Comparison of ENCODE assay signal across 13 cellular contexts in genomic region chr15:67097424-67097823, GRCh38. TPM values are rescaled to one million over a fixed set of nuclear protein-coding genes. Genes with fewer than 3 reads are reported as not detected.
DNase-seq lines count a peak whose midpoint lies in the region; ATAC-seq and TF ChIP-seq lines count a peak whose summit lies in the region.
"Had no signal": no experiment of that assay in that cellular context is flagged by ENCODE, and none has a peak within 500 bp of the region (broad histone marks: within the 10 kb centered on the region; RNA-seq: fewer than 3 reads in every experiment).

No MANE protein-coding gene starts in this region.

- TF ChIP-seq CTCF in gastroesophageal sphincter (IDR thresholded peaks at IDR 0.05) (no peak), suprapubic skin (IDR thresholded peaks at IDR 0.05) (no peak)

- H3K27ac ChIP-seq in gastroesophageal sphincter (peak overlapping the region in 3 of 4 donors; percentile 53 to 76 (median 74)), suprapubic skin (peak overlapping the region; percentile 89)

- no peaks in the 10 kb centered on the region for H3K27me3 Mint-ChIP-seq in activated T-cell treated with anti-CD3 and anti-CD28 coated beads, Interleukin-2, amount 50 U/mL, for 72 hours (ENCODE audit: low read depth)
- H3K27me3 Mint-ChIP-seq in T-helper 17 cell: no peaks in the 10 kb centered on the region

- DNase-seq in activated T-cell treated with anti-CD3 and anti-CD28 coated beads, Interleukin-2, amount 50 U/mL, for 72 hours: no peak
- DNase-seq in activated T-cell treated with anti-CD3 and anti-CD28 coated beads, Interleukin-2, amount 50 U/mL, for 48 hours: no peak
- DNase-seq in T-helper 17 cell (no peak), suprapubic skin (ENCODE audit: low spot score in 2 of 2) (no peak), AML-193 (lab: John Stamatoyannopoulos, UW) (no peak), CD1c-positive myeloid dendritic cell (ENCODE audit: extremely low spot score) (no peak)
- no peak for DNase-seq in activated CD4-positive, CD25-positive, alpha-beta regulatory T cell (lab: John Stamatoyannopoulos, UW)
- DNase-seq: MM.1S, NCI-H510A, SHP77, tibial artery had no signal

- no peaks in the 10 kb centered on the region for H3K9me3 Mint-ChIP-seq in activated T-cell treated with anti-CD3 and anti-CD28 coated beads, Interleukin-2, amount 50 U/mL, for 72 hours

- H3K4me3 ChIP-seq in gastroesophageal sphincter (no peak overlapping the region), suprapubic skin (no peak overlapping the region)
- H3K4me3 ChIP-seq: heart left ventricle, tibial artery had no signal

- no peaks in the 10 kb centered on the region for H3K27me3 ChIP-seq in gastroesophageal sphincter
- H3K27me3 ChIP-seq in suprapubic skin: no peaks in the 10 kb centered on the region
- H3K27me3 ChIP-seq: heart left ventricle, tibial artery had no signal

- peaks cover 0 to 70% (median 22%) of the 10 kb centered on the region in 3 donors for H3K4me1 ChIP-seq in gastroesophageal sphincter
- peaks cover 61% of the 10 kb centered on the region for H3K4me1 ChIP-seq in suprapubic skin

- H3K4me1 Mint-ChIP-seq in activated T-cell treated with anti-CD3 and anti-CD28 coated beads, Interleukin-2, amount 50 U/mL, for 72 hours (ENCODE audit: low read depth): peaks cover 20% of the 10 kb centered on the region
- H3K4me1 Mint-ChIP-seq in T-helper 17 cell: peaks cover 54% of the 10 kb centered on the region

- peaks cover 6 to 14% of the 10 kb centered on the region in 2 donors for H3K36me3 Mint-ChIP-seq in activated T-cell treated with anti-CD3 and anti-CD28 coated beads, Interleukin-2, amount 50 U/mL, for 72 hours (ENCODE audit: insufficient read depth in 2 of 2)
- H3K36me3 Mint-ChIP-seq in T-helper 17 cell (ENCODE audit: low read depth): peaks cover 3% of the 10 kb centered on the region

- H3K27ac Mint-ChIP-seq in activated T-cell treated with anti-CD3 and anti-CD28 coated beads, Interleukin-2, amount 50 U/mL, for 72 hours: peak overlapping the region; percentile 80
- H3K27ac Mint-ChIP-seq in T-helper 17 cell: no peak overlapping the region

- no peak for ATAC-seq in activated T-cell treated with anti-CD3 and anti-CD28 coated beads, Interleukin-2, amount 50 U/mL, for 72 hours (replicated peaks in 1 of 2)
- no peak for ATAC-seq in T-helper 17 cell
- no peak for ATAC-seq in gastroesophageal sphincter

- TF ChIP-seq POLR2A in gastroesophageal sphincter (IDR thresholded peaks at IDR 0.05) (no peak), suprapubic skin (IDR thresholded peaks at IDR 0.05) (no peak)

- H3K9me3 ChIP-seq in T-helper 17 cell (ENCODE audit: control insufficient read depth, low read length, poor library complexity, severe bottlenecking) (no peaks in the 10 kb centered on the region), gastroesophageal sphincter (no peaks in the 10 kb centered on the region), suprapubic skin (no peaks in the 10 kb centered on the region)
- H3K9me3 ChIP-seq: heart left ventricle, tibial artery had no signal

- H3K36me3 ChIP-seq in gastroesophageal sphincter (peaks cover 0 to 7% of the 10 kb centered on the region in 2 donors), suprapubic skin (no peaks in the 10 kb centered on the region)

- peak overlapping the region; percentile 83 to 84 for H3K4me3 Mint-ChIP-seq in activated T-cell treated with anti-CD3 and anti-CD28 coated beads, Interleukin-2, amount 50 U/mL, for 72 hours
- peak overlapping the region; percentile 92 for H3K4me3 Mint-ChIP-seq in T-helper 17 cell

- no peak for TF ChIP-seq EP300 in gastroesophageal sphincter (IDR thresholded peaks at IDR 0.05)
- no peak for TF ChIP-seq EP300 in suprapubic skin (IDR thresholded peaks at IDR 0.05)

- 100% methylated on average over 3 of the region's 4 CpGs; no CpG with 5 or more reads in 1 of the 2 donors for WGBS in gastroesophageal sphincter (ENCODE audit: low coverage in 1 of 2), 2 donors
- 93% methylated on average over 4 of the region's 4 CpGs for WGBS in suprapubic skin

RNA-seq across cellular contexts. Expression of gene SMAD3, which starts 32.0 kb away (rescaled TPM):
- 10 to 100 TPM; 47.4 to 68.9 TPM for total RNA-seq in activated T-cell treated with anti-CD3 and anti-CD28 coated beads, Interleukin-2, amount 50 U/mL, for 72 hours
- 10 to 100 TPM; 79.8 to 82.9 TPM for total RNA-seq in T-helper 17 cell
- 10 to 100 TPM; 19.8 to 30.6 (median 25.9) TPM for total RNA-seq in gastroesophageal sphincter
- total RNA-seq in suprapubic skin: 10 to 100 TPM; 41.9 to 94.9 (median 56.1) TPM
